In the genomic region with DNA sequence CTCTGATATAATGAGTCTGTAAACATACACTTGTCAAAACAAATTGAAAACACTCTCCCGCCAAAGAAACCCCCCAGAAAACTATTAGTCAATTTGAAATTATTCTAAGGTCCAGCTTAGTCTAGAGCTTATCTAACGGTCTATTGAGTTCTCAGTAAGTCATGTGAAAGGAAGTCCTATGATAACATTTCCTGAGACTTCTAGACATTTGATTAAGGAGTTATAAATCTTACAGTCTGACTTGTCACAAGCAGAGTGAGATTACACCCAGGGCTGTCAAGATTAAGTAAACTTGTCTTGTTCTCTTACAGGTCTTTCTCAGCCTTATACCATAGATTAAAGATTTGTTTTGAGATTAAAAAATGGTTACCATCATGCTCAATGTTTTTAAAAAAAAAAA, we compare ENCODE assay signal across 2 cellular contexts.
TF ChIP-seq lines count a peak whose summit lies in the region.

No MANE protein-coding gene starts in this region.

TF ChIP-seq in GM12878, 131 proteins besides CTCF, POLR2A, EP300 and RAD21 (continued from another document):
- TF ChIP-seq, protein P1, sequence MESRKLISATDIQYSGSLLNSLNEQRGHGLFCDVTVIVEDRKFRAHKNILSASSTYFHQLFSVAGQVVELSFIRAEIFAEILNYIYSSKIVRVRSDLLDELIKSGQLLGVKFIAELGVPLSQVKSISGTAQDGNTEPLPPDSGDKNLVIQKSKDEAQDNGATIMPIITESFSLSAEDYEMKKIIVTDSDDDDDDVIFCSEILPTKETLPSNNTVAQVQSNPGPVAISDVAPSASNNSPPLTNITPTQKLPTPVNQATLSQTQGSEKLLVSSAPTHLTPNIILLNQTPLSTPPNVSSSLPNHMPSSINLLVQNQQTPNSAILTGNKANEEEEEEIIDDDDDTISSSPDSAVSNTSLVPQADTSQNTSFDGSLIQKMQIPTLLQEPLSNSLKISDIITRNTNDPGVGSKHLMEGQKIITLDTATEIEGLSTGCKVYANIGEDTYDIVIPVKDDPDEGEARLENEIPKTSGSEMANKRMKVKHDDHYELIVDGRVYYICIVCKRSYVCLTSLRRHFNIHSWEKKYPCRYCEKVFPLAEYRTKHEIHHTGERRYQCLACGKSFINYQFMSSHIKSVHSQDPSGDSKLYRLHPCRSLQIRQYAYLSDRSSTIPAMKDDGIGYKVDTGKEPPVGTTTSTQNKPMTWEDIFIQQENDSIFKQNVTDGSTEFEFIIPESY (IDR thresholded peaks at IDR 0.05): no peak
- TF ChIP-seq KAT2A (conservative IDR thresholded peaks at IDR 0.05; ENCODE audit: control insufficient read depth, low read depth, low read length): no peak
- no peak for TF ChIP-seq RB1 (IDR thresholded peaks at IDR 0.05; ENCODE audit: borderline replicate concordance)
- no peak for TF ChIP-seq BMI1 (IDR thresholded peaks at IDR 0.05; ENCODE audit: borderline replicate concordance)
- TF ChIP-seq NFYA (IDR thresholded peaks at IDR 0.05; ENCODE audit: borderline replicate concordance, low read depth, low read length): no peak
- TF ChIP-seq, protein P2, sequence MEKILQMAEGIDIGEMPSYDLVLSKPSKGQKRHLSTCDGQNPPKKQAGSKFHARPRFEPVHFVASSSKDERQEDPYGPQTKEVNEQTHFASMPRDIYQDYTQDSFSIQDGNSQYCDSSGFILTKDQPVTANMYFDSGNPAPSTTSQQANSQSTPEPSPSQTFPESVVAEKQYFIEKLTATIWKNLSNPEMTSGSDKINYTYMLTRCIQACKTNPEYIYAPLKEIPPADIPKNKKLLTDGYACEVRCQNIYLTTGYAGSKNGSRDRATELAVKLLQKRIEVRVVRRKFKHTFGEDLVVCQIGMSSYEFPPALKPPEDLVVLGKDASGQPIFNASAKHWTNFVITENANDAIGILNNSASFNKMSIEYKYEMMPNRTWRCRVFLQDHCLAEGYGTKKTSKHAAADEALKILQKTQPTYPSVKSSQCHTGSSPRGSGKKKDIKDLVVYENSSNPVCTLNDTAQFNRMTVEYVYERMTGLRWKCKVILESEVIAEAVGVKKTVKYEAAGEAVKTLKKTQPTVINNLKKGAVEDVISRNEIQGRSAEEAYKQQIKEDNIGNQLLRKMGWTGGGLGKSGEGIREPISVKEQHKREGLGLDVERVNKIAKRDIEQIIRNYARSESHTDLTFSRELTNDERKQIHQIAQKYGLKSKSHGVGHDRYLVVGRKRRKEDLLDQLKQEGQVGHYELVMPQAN (conservative IDR thresholded peaks at IDR 0.05): no peak
- TF ChIP-seq MEF2B (IDR thresholded peaks at IDR 0.05; ENCODE audit: partially characterized antibody, poor library complexity, severe bottlenecking): no peak
- no peak for TF ChIP-seq POLR2AphosphoS2 (IDR thresholded peaks at IDR 0.05; ENCODE audit: low read depth, low read length)
- no peak for TF ChIP-seq EED (IDR thresholded peaks at IDR 0.05; ENCODE audit: low read depth)
- TF ChIP-seq CBX5 (IDR thresholded peaks at IDR 0.05; ENCODE audit: low read depth): no peak
- no peak for TF ChIP-seq MEF2A (IDR thresholded peaks at IDR 0.05; ENCODE audit: insufficient read depth, low read depth, low read length)
- TF ChIP-seq RBBP5 (conservative IDR thresholded peaks at IDR 0.05): no peak
- TF ChIP-seq, protein P3, sequence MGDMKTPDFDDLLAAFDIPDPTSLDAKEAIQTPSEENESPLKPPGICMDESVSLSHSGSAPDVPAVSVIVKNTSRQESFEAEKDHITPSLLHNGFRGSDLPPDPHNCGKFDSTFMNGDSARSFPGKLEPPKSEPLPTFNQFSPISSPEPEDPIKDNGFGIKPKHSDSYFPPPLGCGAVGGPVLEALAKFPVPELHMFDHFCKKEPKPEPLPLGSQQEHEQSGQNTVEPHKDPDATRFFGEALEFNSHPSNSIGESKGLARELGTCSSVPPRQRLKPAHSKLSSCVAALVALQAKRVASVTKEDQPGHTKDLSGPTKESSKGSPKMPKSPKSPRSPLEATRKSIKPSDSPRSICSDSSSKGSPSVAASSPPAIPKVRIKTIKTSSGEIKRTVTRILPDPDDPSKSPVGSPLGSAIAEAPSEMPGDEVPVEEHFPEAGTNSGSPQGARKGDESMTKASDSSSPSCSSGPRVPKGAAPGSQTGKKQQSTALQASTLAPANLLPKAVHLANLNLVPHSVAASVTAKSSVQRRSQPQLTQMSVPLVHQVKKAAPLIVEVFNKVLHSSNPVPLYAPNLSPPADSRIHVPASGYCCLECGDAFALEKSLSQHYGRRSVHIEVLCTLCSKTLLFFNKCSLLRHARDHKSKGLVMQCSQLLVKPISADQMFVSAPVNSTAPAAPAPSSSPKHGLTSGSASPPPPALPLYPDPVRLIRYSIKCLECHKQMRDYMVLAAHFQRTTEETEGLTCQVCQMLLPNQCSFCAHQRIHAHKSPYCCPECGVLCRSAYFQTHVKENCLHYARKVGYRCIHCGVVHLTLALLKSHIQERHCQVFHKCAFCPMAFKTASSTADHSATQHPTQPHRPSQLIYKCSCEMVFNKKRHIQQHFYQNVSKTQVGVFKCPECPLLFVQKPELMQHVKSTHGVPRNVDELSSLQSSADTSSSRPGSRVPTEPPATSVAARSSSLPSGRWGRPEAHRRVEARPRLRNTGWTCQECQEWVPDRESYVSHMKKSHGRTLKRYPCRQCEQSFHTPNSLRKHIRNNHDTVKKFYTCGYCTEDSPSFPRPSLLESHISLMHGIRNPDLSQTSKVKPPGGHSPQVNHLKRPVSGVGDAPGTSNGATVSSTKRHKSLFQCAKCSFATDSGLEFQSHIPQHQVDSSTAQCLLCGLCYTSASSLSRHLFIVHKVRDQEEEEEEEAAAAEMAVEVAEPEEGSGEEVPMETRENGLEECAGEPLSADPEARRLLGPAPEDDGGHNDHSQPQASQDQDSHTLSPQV (IDR thresholded peaks at IDR 0.05): no peak
- TF ChIP-seq NFXL1 (IDR thresholded peaks at IDR 0.05; ENCODE audit: borderline replicate concordance): no peak
- TF ChIP-seq JUNB (IDR thresholded peaks at IDR 0.05): no peak

TF ChIP-seq in SK-N-SH treated with all-trans-retinoic acid at 6 μM for 48 hours, 23 proteins besides CTCF, POLR2A, EP300 and RAD21 (continued from another document):
- TF ChIP-seq, protein P4, sequence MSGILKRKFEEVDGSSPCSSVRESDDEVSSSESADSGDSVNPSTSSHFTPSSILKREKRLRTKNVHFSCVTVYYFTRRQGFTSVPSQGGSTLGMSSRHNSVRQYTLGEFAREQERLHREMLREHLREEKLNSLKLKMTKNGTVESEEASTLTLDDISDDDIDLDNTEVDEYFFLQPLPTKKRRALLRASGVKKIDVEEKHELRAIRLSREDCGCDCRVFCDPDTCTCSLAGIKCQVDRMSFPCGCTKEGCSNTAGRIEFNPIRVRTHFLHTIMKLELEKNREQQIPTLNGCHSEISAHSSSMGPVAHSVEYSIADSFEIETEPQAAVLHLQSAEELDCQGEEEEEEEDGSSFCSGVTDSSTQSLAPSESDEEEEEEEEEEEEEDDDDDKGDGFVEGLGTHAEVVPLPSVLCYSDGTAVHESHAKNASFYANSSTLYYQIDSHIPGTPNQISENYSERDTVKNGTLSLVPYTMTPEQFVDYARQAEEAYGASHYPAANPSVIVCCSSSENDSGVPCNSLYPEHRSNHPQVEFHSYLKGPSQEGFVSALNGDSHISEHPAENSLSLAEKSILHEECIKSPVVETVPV (CRISPR knock-in tag; IDR thresholded peaks at IDR 0.05): no peak
- no peak for TF ChIP-seq ZFP30 (CRISPR knock-in tag; IDR thresholded peaks at IDR 0.05)
- TF ChIP-seq SNAI2 (CRISPR knock-in tag; IDR thresholded peaks at IDR 0.05): no peak
- TF ChIP-seq, protein P5, sequence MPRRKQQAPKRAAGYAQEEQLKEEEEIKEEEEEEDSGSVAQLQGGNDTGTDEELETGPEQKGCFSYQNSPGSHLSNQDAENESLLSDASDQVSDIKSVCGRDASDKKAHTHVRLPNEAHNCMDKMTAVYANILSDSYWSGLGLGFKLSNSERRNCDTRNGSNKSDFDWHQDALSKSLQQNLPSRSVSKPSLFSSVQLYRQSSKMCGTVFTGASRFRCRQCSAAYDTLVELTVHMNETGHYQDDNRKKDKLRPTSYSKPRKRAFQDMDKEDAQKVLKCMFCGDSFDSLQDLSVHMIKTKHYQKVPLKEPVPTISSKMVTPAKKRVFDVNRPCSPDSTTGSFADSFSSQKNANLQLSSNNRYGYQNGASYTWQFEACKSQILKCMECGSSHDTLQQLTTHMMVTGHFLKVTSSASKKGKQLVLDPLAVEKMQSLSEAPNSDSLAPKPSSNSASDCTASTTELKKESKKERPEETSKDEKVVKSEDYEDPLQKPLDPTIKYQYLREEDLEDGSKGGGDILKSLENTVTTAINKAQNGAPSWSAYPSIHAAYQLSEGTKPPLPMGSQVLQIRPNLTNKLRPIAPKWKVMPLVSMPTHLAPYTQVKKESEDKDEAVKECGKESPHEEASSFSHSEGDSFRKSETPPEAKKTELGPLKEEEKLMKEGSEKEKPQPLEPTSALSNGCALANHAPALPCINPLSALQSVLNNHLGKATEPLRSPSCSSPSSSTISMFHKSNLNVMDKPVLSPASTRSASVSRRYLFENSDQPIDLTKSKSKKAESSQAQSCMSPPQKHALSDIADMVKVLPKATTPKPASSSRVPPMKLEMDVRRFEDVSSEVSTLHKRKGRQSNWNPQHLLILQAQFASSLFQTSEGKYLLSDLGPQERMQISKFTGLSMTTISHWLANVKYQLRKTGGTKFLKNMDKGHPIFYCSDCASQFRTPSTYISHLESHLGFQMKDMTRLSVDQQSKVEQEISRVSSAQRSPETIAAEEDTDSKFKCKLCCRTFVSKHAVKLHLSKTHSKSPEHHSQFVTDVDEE (CRISPR knock-in tag; IDR thresholded peaks at IDR 0.05): no peak
- TF ChIP-seq TOX (CRISPR knock-in tag; IDR thresholded peaks at IDR 0.05; ENCODE audit: borderline replicate concordance): no peak
- no peak for TF ChIP-seq OSR1 (CRISPR knock-in tag; IDR thresholded peaks at IDR 0.05)
- TF ChIP-seq TCF4 (CRISPR knock-in tag; IDR thresholded peaks at IDR 0.05; ENCODE audit: borderline replicate concordance): no peak
- no peak for TF ChIP-seq PPARA (CRISPR knock-in tag; IDR thresholded peaks at IDR 0.05; ENCODE audit: borderline replicate concordance)
